8 cellular contexts compared by ENCODE assay signal in genomic region chr9:97501177-97501971, GRCh38. TPM values are rescaled to one million over a fixed set of nuclear protein-coding genes. Genes with fewer than 3 reads are reported as not detected.
DNase-seq lines count a peak whose midpoint lies in the region; ATAC-seq and TF ChIP-seq lines count a peak whose summit lies in the region.

TSS of gene TMOD1 (plus strand) at chr9:97501666. CDS start at chr9:97524189, 22,523 bp downstream.

- intact Hi-C loops in activated B cell treated with CpG ODN at 0.5 μM for 24 hours (cut with micrococcal nuclease), result loop anchor here (1.0 kb wide), 2 partner anchors 89 to 97 kb away; partner anchors contain the start of gene TDRD7

- ATAC-seq in HG02623 (IDR thresholded peaks at IDR 0.05; ENCODE audit: unreplicated experiment) (peak; percentile 63), activated B cell treated with CpG ODN at 0.5 μM for 24 hours (ENCODE audit: low read depth) (peak; percentile 88)

- no peak for TF ChIP-seq CTCF in activated B cell treated with CpG ODN at 0.5 μM for 24 hours (IDR thresholded peaks at IDR 0.05)

- H3K27ac Mint-ChIP-seq in activated B cell treated with CpG ODN at 0.5 μM for 24 hours, result no peak within 1 kb of the TSS

- peak within 1 kb of the TSS; percentile 77 for H3K4me3 Mint-ChIP-seq in activated B cell treated with CpG ODN at 0.5 μM for 24 hours

- POLR2A ChIA-PET in activated B cell treated with CpG ODN at 0.5 μM for 24 hours (lab: Charles Lee), result interaction anchor here (1.0 to 1.8 kb wide), 2 partner anchors 10 to 132 kb away, joined by 4 to 7 read pairs; partner anchors contain the start of genes NCBP1 and TSTD2

- DNase-seq in NCI-H524 (lab: John Stamatoyannopoulos, UW) (peak; percentile 38 to 79), NCI-H524 treated with DMSO at 0.1 percent for 48 hours (lab: John Stamatoyannopoulos, UW) (no peak), NCI-H1694 (lab: John Stamatoyannopoulos, UW) (peak; percentile 34), activated B cell treated with CpG ODN at 0.5 μM for 24 hours (peak; percentile 48), ecto neural progenitor cell (ENCODE audit: low spot score) (peak; percentile 77), lung microvascular endothelial cell (ENCODE audit: low read depth in 2 of 2) (peak; percentile 72 to 84)
- DNase-seq in stimulated activated CD8-positive, alpha-beta memory T cell treated with anti-CD3 and anti-CD28 coated beads, Interleukin-2, amount 100 ng/mL, for 48 hours (ENCODE audit: low read depth in 2 of 2), result peak; percentile 37 to 39

- no peaks in the 10 kb centered on the region for H3K9me3 Mint-ChIP-seq in activated B cell treated with CpG ODN at 0.5 μM for 24 hours

- peaks cover 21% of the 10 kb centered on the region for H3K4me1 Mint-ChIP-seq in activated B cell treated with CpG ODN at 0.5 μM for 24 hours

- H3K27me3 Mint-ChIP-seq in activated B cell treated with CpG ODN at 0.5 μM for 24 hours, result peaks cover 29% of the 10 kb centered on the region

- CTCF ChIA-PET in activated B cell treated with CpG ODN at 0.5 μM for 24 hours (lab: Charles Lee), result interaction anchor here (1.2 to 1.9 kb wide), 3 partner anchors 10 to 645 kb away, joined by 4 to 6 read pairs (median 5); partner anchors contain the start of gene TDRD7

- H3K36me3 Mint-ChIP-seq in activated B cell treated with CpG ODN at 0.5 μM for 24 hours (ENCODE audit: low read depth), result peaks cover 9% of the 10 kb centered on the region

RNA-seq across cellular contexts. Expression of gene TMOD1, which starts in this region (rescaled TPM):
- total RNA-seq in activated B cell treated with CpG ODN at 0.5 μM for 24 hours (1.2 and 1.9 TPM in 2 replicates), lung microvascular endothelial cell (0.65 and 0.79 TPM in 2 replicates)

Comparison
In these comparisons a context has a peak if more than half of its experiments do, and no peak if none do; other contexts are left out.
1. Peak in DNase-seq in lung microvascular endothelial cell; RNA of the gene not detected or under 1 TPM.